1 cellular context compared by ENCODE assay signal in the genomic region with DNA sequence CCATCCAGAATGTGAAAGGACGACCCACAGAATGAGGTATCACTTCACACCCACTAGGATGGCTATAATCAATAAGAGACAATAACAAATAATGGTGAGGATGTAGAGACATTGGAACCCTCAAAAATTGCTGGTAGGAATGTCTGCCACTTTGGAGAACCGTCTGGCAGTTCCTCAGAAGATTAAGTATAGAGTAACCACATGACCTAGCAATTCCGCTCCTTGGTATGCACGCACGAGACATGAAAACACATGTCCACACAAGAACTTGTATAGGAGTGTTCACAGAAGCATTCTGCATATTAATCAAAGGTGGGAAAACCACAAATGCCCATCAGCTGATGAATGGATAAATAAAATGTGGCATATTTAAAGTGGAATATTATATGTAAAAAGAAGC.
TF ChIP-seq lines count a peak whose summit lies in the region.

No MANE protein-coding gene starts in this region.

TF ChIP-seq in SK-N-SH treated with all-trans-retinoic acid at 6 μM for 48 hours, 23 proteins besides CTCF, POLR2A, EP300 and RAD21 (continued from another document):
- no peak for TF ChIP-seq RARB (CRISPR knock-in tag; IDR thresholded peaks at IDR 0.05)
- no peak for TF ChIP-seq TCF4 (CRISPR knock-in tag; IDR thresholded peaks at IDR 0.05; ENCODE audit: borderline replicate concordance)
- no peak for TF ChIP-seq ESRRG (CRISPR knock-in tag; IDR thresholded peaks at IDR 0.05)
- TF ChIP-seq, protein P1, sequence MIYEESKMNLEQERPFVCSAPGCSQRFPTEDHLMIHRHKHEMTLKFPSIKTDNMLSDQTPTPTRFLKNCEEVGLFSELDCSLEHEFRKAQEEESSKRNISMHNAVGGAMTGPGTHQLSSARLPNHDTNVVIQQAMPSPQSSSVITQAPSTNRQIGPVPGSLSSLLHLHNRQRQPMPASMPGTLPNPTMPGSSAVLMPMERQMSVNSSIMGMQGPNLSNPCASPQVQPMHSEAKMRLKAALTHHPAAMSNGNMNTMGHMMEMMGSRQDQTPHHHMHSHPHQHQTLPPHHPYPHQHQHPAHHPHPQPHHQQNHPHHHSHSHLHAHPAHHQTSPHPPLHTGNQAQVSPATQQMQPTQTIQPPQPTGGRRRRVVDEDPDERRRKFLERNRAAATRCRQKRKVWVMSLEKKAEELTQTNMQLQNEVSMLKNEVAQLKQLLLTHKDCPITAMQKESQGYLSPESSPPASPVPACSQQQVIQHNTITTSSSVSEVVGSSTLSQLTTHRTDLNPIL (CRISPR knock-in tag; IDR thresholded peaks at IDR 0.05; ENCODE audit: low read depth), result no peak
